Comparison of ENCODE assay signal across 1 cellular context in genomic region chr9:133119461-133120342, GRCh38.
TF ChIP-seq lines count a peak whose summit lies in the region.

No MANE protein-coding gene starts in this region.

TF ChIP-seq in IMR-90, 13 proteins besides CTCF, POLR2A, EP300 and RAD21 (continued from another document):
- TF ChIP-seq NFE2L2 (IDR thresholded peaks at IDR 0.05; ENCODE audit: low read depth, low read length) (no peak), RCOR1 (IDR thresholded peaks at IDR 0.05; ENCODE audit: insufficient replicate concordance, low read length) (no peak), CEBPB (IDR thresholded peaks at IDR 0.05; ENCODE audit: low read depth, low read length) (no peak), SMC3 (IDR thresholded peaks at IDR 0.05; ENCODE audit: low read depth, low read length) (no peak), BHLHE40 (IDR thresholded peaks at IDR 0.05; ENCODE audit: low read depth, low read length) (no peak), USF2 (IDR thresholded peaks at IDR 0.05; ENCODE audit: low read depth, low read length) (no peak), MXI1 (IDR thresholded peaks at IDR 0.05; ENCODE audit: borderline replicate concordance, low read depth, low read length) (no peak), CHD1 (IDR thresholded peaks at IDR 0.05; ENCODE audit: low read depth, low read length) (no peak)
